11 cellular contexts compared by ENCODE assay signal in genomic region chr14:68957688-68958248, GRCh38. TPM values are rescaled to one million over a fixed set of nuclear protein-coding genes. Genes with fewer than 3 reads are reported as not detected.
DNase-seq lines count a peak whose midpoint lies in the region; ATAC-seq and TF ChIP-seq lines count a peak whose summit lies in the region.
"Had no signal": no experiment of that assay in that cellular context is flagged by ENCODE, and none has a peak within 500 bp of the region (broad histone marks: within the 10 kb centered on the region; RNA-seq: fewer than 3 reads in every experiment).

No MANE protein-coding gene starts in this region.

- H3K27ac ChIP-seq in heart right ventricle (peak overlapping the region in 8 of 10 donors; percentile 37 to 81 (median 74)), colonic mucosa (peak overlapping the region; percentile 30), neutrophil (peak overlapping the region; percentile 97), uterus (peak overlapping the region; percentile 93 to 95)

- intact Hi-C loops in heart right ventricle (cut with DNase I), result no loop called here
- intact Hi-C loops in Right ventricle myocardium superior (cut with DNase I), result no loop called here
- intact Hi-C loops in colonic mucosa (cut with DNase I), result no loop called here
- intact Hi-C loops in uterus (cut with DNase I; ENCODE audit: low total_unique reads), result no loop called here
- intact Hi-C loops in sciatic nerve (cut with DNase I), result no loop called here

- no peak for TF ChIP-seq CTCF in heart right ventricle (IDR thresholded peaks at IDR 0.05)
- TF ChIP-seq CTCF in colonic mucosa (IDR thresholded peaks at IDR 0.05), result no peak
- TF ChIP-seq CTCF in neutrophil (IDR thresholded peaks at IDR 0.05), result no peak
- TF ChIP-seq CTCF in uterus (IDR thresholded peaks at IDR 0.05), result no peak

- H3K27me3 ChIP-seq in heart right ventricle (no peaks in the 10 kb centered on the region), colonic mucosa (no peaks in the 10 kb centered on the region), neutrophil (no peaks in the 10 kb centered on the region), uterus (no peaks in the 10 kb centered on the region)

- H3K36me3 ChIP-seq in heart right ventricle (peaks cover 0 to 9% (median 0%) of the 10 kb centered on the region in 9 donors), colonic mucosa (no peaks in the 10 kb centered on the region), neutrophil (peaks cover 11% of the 10 kb centered on the region), uterus (no peaks in the 10 kb centered on the region)

- no peaks in the 10 kb centered on the region for H3K9me3 ChIP-seq in heart right ventricle
- H3K9me3 ChIP-seq in colonic mucosa, result no peaks in the 10 kb centered on the region
- H3K9me3 ChIP-seq in neutrophil, result no peaks in the 10 kb centered on the region
- no peaks in the 10 kb centered on the region for H3K9me3 ChIP-seq in uterus
- H3K9me3 ChIP-seq: HAP-1 had no signal

- H3K4me1 ChIP-seq in heart right ventricle, result peaks cover 42 to 100% (median 95%) of the 10 kb centered on the region in 9 donors
- H3K4me1 ChIP-seq in colonic mucosa, result peaks cover 13% of the 10 kb centered on the region
- H3K4me1 ChIP-seq in neutrophil (ENCODE audit: control insufficient read depth in 1 of 2, insufficient read depth in 1 of 2, low read depth in 1 of 2, low read length in 1 of 2), result peaks cover 74 to 94% of the 10 kb centered on the region in 2 experiments
- peaks cover 8 to 54% of the 10 kb centered on the region in 2 donors for H3K4me1 ChIP-seq in uterus
- H3K4me1 ChIP-seq: HAP-1 had no signal

- H3K4me3 ChIP-seq in heart right ventricle (peak overlapping the region in 1 of 10 donors; percentile 14), colonic mucosa (no peak overlapping the region), neutrophil (ENCODE audit: low read depth in 1 of 2, low read length in 1 of 2) (peak overlapping the region; percentile 0 to 30), uterus (no peak overlapping the region)
- H3K4me3 ChIP-seq: HAP-1 had no signal

- ATAC-seq in heart right ventricle (no peak), Right ventricle myocardium superior (ENCODE audit: poor library complexity) (no peak), sciatic nerve (no peak)

- 62 to 70% methylated on average over 13 of the region's 13 CpGs for WGBS in heart right ventricle, 2 donors

- no peak for DNase-seq in heart right ventricle
- no peak for DNase-seq in Right ventricle myocardium superior
- no peak for DNase-seq in colonic mucosa
- DNase-seq in uterus, result no peak
- no peak for DNase-seq in HK-2 (ENCODE audit: unreplicated experiment)
- no peak for DNase-seq in sciatic nerve (ENCODE audit: low spot score)
- no peak for DNase-seq in midbrain (lab: John Stamatoyannopoulos, UW)
- DNase-seq: DMS53, NCI-H82 had no signal

- no peak overlapping the region for H3K9ac ChIP-seq in colonic mucosa (ENCODE audit: low read depth in 2 of 2, low read length in 2 of 2)

- TF ChIP-seq POLR2A in uterus (IDR thresholded peaks at IDR 0.05), result no peak

RNA-seq across cellular contexts. Expression of gene ACTN1, which starts 21.3 kb away (rescaled TPM):
- total RNA-seq in heart right ventricle (100 to 1,000 TPM in 6 of 10 donors, 10 to 100 TPM in 4; 82.5 to 235 (median 112) TPM), Right ventricle myocardium superior (92.5 TPM), colonic mucosa (100 to 1,000 TPM; 106 to 185 TPM), uterus (100 to 1,000 TPM; 147 to 538 (median 343) TPM), sciatic nerve (216 TPM)
- 100 to 1,000 TPM in 1 of 2 donors, 10 to 100 TPM in 1; 67.2 to 104 TPM for polyA plus RNA-seq in heart right ventricle

Comparison
In these comparisons a context has a peak if more than half of its experiments do, and no peak if none do; other contexts are left out.
1. H3K27ac ChIP-seq: peak in every context shown above with its lines; median percentile 97 in neutrophil; 94 in uterus; 74 in heart right ventricle; 30 in colonic mucosa.
2. H3K4me3 ChIP-seq: peak in neutrophil (2 of 2); none in colonic mucosa (single experiment) and uterus (0 of 2).